ENCODE assay signal across 3 cellular contexts in the genomic region with DNA sequence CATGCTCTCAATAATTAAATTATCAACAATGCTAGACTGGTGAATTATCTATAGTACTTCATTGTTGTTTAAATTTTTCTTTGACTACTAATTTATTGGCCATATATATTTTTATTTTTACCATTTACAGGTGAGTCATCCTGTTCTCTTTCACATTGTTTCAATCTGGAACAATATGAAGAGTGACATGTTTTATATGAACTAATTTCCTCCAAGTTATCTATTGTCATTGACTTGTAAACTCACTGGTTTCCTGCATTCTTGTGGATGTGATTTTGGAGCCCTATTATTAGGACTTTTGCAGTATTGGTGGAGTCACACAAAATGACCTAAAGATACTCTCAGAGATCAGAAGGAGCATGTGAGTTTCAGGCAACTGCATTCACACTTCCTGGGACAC.
A peak's percentile ranks its signal among the peaks of the same experiment; 100 is the strongest.
TF ChIP-seq lines count a peak whose summit lies in the region.

No MANE protein-coding gene starts in this region.

TF ChIP-seq in SK-N-SH, 30 proteins besides CTCF, POLR2A, EP300 and RAD21:
- TF ChIP-seq TCF12 (IDR thresholded peaks at IDR 0.05) = no peak
- TF ChIP-seq, protein P1, sequence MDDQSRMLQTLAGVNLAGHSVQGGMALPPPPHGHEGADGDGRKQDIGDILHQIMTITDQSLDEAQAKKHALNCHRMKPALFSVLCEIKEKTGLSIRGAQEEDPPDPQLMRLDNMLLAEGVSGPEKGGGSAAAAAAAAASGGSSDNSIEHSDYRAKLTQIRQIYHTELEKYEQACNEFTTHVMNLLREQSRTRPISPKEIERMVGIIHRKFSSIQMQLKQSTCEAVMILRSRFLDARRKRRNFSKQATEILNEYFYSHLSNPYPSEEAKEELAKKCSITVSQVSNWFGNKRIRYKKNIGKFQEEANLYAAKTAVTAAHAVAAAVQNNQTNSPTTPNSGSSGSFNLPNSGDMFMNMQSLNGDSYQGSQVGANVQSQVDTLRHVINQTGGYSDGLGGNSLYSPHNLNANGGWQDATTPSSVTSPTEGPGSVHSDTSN (IDR thresholded peaks at IDR 0.05) = peak; percentile 17; the same call in 1 of the 2 replicates
- TF ChIP-seq JUND (IDR thresholded peaks at IDR 0.05) = peak; percentile 22; the same call in 1 of the 2 replicates
- 0 out of 2 replicates have a peak, but pooled peaks have one; percentile 2 for TF ChIP-seq FOSL2 (IDR thresholded peaks at IDR 0.05; ENCODE audit: borderline replicate concordance, low read depth)

TF ChIP-seq in SK-N-SH treated with all-trans-retinoic acid at 6 μM for 48 hours, 23 proteins besides CTCF, POLR2A, EP300 and RAD21:
- TF ChIP-seq BACH2 (CRISPR knock-in tag; IDR thresholded peaks at IDR 0.05; ENCODE audit: borderline replicate concordance) (no peak), RARB (CRISPR knock-in tag; IDR thresholded peaks at IDR 0.05) (no peak)
- TF ChIP-seq, protein P2, sequence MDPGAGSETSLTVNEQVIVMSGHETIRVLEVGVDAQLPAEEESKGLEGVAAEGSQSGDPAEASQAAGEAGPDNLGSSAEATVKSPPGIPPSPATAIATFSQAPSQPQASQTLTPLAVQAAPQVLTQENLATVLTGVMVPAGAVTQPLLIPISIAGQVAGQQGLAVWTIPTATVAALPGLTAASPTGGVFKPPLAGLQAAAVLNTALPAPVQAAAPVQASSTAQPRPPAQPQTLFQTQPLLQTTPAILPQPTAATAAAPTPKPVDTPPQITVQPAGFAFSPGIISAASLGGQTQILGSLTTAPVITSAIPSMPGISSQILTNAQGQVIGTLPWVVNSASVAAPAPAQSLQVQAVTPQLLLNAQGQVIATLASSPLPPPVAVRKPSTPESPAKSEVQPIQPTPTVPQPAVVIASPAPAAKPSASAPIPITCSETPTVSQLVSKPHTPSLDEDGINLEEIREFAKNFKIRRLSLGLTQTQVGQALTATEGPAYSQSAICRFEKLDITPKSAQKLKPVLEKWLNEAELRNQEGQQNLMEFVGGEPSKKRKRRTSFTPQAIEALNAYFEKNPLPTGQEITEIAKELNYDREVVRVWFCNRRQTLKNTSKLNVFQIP (CRISPR knock-in tag; IDR thresholded peaks at IDR 0.05; ENCODE audit: borderline replicate concordance, low read depth) = no peak

TF ChIP-seq in endothelial cell of umbilical vein, 7 proteins besides CTCF, POLR2A, EP300 and RAD21:
- TF ChIP-seq MYC (IDR thresholded peaks at IDR 0.05; ENCODE audit: low read depth, low read length) (no peak), JUN (IDR thresholded peaks at IDR 0.05; ENCODE audit: borderline replicate concordance, insufficient read depth, insufficient read length, low read depth) (peak; percentile 79), GATA2 (IDR thresholded peaks at IDR 0.05; ENCODE audit: insufficient read depth, insufficient read length, low read depth, low read length) (peak; percentile 20), FOS (IDR thresholded peaks at IDR 0.05; ENCODE audit: borderline replicate concordance, insufficient read depth, low read length) (peak; percentile 77), POLR2AphosphoS5 (IDR thresholded peaks at IDR 0.05; ENCODE audit: insufficient read depth, low read depth, low read length) (no peak), EZH2 (IDR thresholded peaks at IDR 0.05; ENCODE audit: borderline replicate concordance, low read depth, low read length, severe bottlenecking) (no peak), MAX (IDR thresholded peaks at IDR 0.05; ENCODE audit: insufficient read depth, insufficient read length) (no peak)
TF ChIP-seq in endothelial cell of umbilical vein: peak in this region for 3.
